ENCODE assay signal across 14 cellular contexts in the genomic region with DNA sequence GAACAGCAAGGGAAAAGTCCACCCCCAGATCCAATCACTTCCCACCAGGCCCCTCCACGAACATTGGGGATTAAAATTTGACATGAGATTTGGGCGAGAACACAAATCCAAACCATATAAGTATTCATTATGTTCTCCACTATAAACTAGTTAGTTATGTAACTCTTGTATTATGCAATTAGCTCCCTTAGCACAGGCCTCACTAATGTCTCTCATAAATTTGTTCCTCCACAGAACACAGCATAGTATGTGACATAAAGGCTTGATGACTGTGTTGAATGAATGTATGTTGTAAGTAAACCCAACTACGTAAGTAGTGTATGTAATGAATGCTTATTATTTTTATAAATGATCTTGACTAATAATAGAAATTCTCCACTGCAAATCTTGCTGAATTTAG.
"Had no signal": no experiment of that assay in that cellular context is flagged by ENCODE, and none has a peak within 500 bp of the region (broad histone marks: within the 10 kb centered on the region; RNA-seq: fewer than 3 reads in every experiment).

No MANE protein-coding gene starts in this region.

- H3K27me3 ChIP-seq: right lobe of liver had no signal

- H3K4me1 ChIP-seq: prostate gland, right lobe of liver had no signal

- DNase-seq: activated CD8-positive, alpha-beta memory T cell treated with anti-CD3 and anti-CD28 coated beads, Interleukin-2, amount 50 U/mL, for 48 hours; activated CD8-positive, alpha-beta T cell treated with anti-CD3 and anti-CD28 coated beads for 36 hours; activated naive CD4-positive, alpha-beta T cell treated with anti-CD3 and anti-CD28 coated beads for 36 hours; hippocampal formation; left colon; occipital lobe; right lobe of liver; stimulated activated CD4-positive, alpha-beta T cell treated with anti-CD3 and anti-CD28 coated beads, Interleukin-12 subunit alpha, Interleukin-12 subunit beta, amount 100 ng/mL, for 4 hours; stimulated activated naive CD4-positive, alpha-beta T cell treated with Interleukin-2 at 50 U/mL for 16 hours; SW 1271 had no signal

- H3K9me3 ChIP-seq: prostate gland, right lobe of liver had no signal

- H3K4me3 ChIP-seq: prostate gland, right lobe of liver had no signal

- ATAC-seq: activated CD8-positive, alpha-beta T cell treated with anti-CD3 and anti-CD28 coated beads for 36 hours; left colon; natural killer cell treated with Interleukin-12 subunit alpha and Interleukin-12 subunit beta and Interleukin-15 and Interleukin-18, amount 100 ng/mL, for 72 hours; right lobe of liver had no signal

- FAIRE-seq: astrocyte, colon had no signal

- H3K27ac ChIP-seq: prostate gland, right lobe of liver had no signal

- H3K36me3 ChIP-seq: prostate gland, right lobe of liver had no signal
